ENCODE assay signal across 25 cellular contexts in genomic region chr19:10205636-10206035, GRCh38.
"Had no signal": no experiment of that assay in that cellular context is flagged by ENCODE, and none has a peak within 500 bp of the region (broad histone marks: within the 10 kb centered on the region; RNA-seq: fewer than 3 reads in every experiment).

No MANE protein-coding gene starts in this region.

- DNase-seq: activated CD4-positive, alpha-beta T cell treated with anti-CD3 and anti-CD28 coated beads for 48 hours; activated CD4-positive, alpha-beta T cell treated with anti-CD3 and anti-CD28 coated beads, Interleukin-2, amount 50 U/mL, for 48 hours; activated CD8-positive, alpha-beta memory T cell treated with anti-CD3 and anti-CD28 coated beads for 24 hours; activated effector memory CD4-positive, alpha-beta T cell treated with Interleukin-2 at 50 U/mL for 16 hours; activated naive CD4-positive, alpha-beta T cell treated with anti-CD3 and anti-CD28 coated beads for 36 hours; activated naive CD8-positive, alpha-beta T cell treated with anti-CD3 and anti-CD28 coated beads, Interleukin-2, amount 10 ng/mL, durations not matched to agents 7 days and 5 days; amniotic stem cell; cerebellar nuclear complex; colonic mucosa; dorsolateral prefrontal cortex; effector memory CD4-positive, alpha-beta T cell; erythroblast; left ventricle myocardium superior; naive thymus-derived CD4-positive, alpha-beta T cell; ovary; sigmoid colon; stimulated activated CD4-positive, alpha-beta T cell treated with anti-CD3 and anti-CD28 coated beads, Interleukin-15, amount 100 ng/mL, for 24 hours; stimulated activated CD4-positive, alpha-beta T cell treated with anti-CD3 and anti-CD28 coated beads, Interleukin-2, amount 100 ng/mL, for 24 hours; stimulated activated naive B cell treated with anti-CD40 and anti-IgM and Interleukin-4, amounts not matched to agents 10 μg/mL and 1 μg/mL and 100 μg/mL, for 72 hours; T-helper 9 cell; uterus had no signal

- H3K27ac ChIP-seq: colonic mucosa, dorsolateral prefrontal cortex, gastroesophageal sphincter, hepatocyte, ovary, sigmoid colon, tibial nerve, uterus, VCaP had no signal

- H3K9me3 ChIP-seq: colonic mucosa, ovary, sigmoid colon, tibial nerve, uterus had no signal

- H3K4me1 ChIP-seq: colonic mucosa, gastroesophageal sphincter, sigmoid colon, tibial nerve, uterus had no signal

- H3K4me3 ChIP-seq: colonic mucosa, dorsolateral prefrontal cortex, gastroesophageal sphincter, hepatocyte, ovary, sigmoid colon, tibial nerve, uterus had no signal

- H3K27me3 ChIP-seq: colonic mucosa, dorsolateral prefrontal cortex, gastroesophageal sphincter, hepatocyte, ovary, sigmoid colon, tibial nerve, uterus had no signal

- H3K4me2 ChIP-seq: hepatocyte had no signal

- H3K36me3 ChIP-seq: colonic mucosa, gastroesophageal sphincter, ovary, sigmoid colon, uterus had no signal

- H3K79me2 ChIP-seq: hepatocyte had no signal

- H2AFZ ChIP-seq: hepatocyte had no signal
